Comparison of ENCODE assay signal across 1 cellular context in the genomic region with DNA sequence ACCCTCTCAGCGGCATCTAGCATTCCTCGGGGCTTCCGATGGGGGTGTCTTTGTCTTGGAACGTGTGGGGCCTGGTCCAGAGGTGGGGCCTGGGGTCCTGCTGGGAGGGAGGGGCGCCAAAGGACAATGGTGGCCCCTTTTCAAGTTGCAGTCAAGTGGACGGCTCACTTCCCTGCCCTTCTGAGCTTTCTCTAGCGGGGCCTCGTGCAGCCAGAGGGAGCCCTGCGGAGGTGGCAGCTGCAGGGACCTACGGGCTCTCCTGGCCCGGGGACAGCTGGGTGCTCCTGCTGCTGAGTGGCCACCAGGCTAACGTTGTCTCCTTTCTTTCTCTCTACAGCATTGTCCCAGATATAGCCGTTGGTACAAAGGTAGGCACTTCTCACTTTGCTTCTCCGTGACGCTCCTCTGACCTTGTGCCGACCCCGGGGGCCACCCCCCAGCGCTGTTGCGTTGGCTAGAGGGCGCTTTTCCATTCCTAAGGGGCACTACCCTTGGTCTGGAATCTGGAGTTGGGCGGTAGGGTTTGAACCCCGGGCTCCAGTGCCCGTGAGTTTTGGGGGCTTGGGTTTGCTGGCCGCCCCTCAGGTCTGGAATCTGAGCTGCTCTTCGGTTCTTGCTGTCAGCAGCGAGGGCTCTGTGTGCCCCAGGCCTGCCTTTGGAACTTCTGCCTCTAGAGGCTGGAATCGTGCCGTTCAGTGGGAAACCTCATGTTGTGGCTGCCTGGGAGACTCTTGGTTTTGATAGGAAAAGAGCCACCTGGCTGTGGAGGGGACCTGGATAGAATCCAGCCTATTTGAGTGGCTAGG.
TF ChIP-seq lines count a peak whose summit lies in the region.

No MANE protein-coding gene starts in this region.

TF ChIP-seq in K562, 482 proteins besides CTCF, POLR2A, EP300 and RAD21 (continues in another document):
- TF ChIP-seq PHB2 (IDR thresholded peaks at IDR 0.05; ENCODE audit: low read depth) (no peak), CBX5 (IDR thresholded peaks at IDR 0.05; ENCODE audit: borderline replicate concordance, low read depth) (no peak), ZNF431 (CRISPR knock-in tag; IDR thresholded peaks at IDR 0.05) (no peak), ETS2 (tag; IDR thresholded peaks at IDR 0.05; ENCODE audit: borderline replicate concordance, poor library complexity, severe bottlenecking) (no peak), RFX7 (CRISPR knock-in tag; IDR thresholded peaks at IDR 0.05) (no peak), NFYB (IDR thresholded peaks at IDR 0.05; ENCODE audit: extremely low read depth, insufficient read length) (no peak), FOSL1 (tag; conservative IDR thresholded peaks at IDR 0.05) (no peak), KDM4B (IDR thresholded peaks at IDR 0.05; ENCODE audit: borderline replicate concordance in 2 of 2, low read depth in 1 of 2) (no peak; a peak in 1 of 4 replicates), EP400 (IDR thresholded peaks at IDR 0.05) (0 out of 2 replicates have a peak, but pooled peaks have one; percentile 30), ELF4 (CRISPR knock-in tag; IDR thresholded peaks at IDR 0.05) (no peak), ZNF282 (CRISPR knock-in tag; IDR thresholded peaks at IDR 0.05) (no peak), MED1 (CRISPR knock-in tag; IDR thresholded peaks at IDR 0.05; ENCODE audit: borderline replicate concordance) (no peak), NR3C1 (CRISPR knock-in tag; IDR thresholded peaks at IDR 0.05) (no peak), SRSF9 (IDR thresholded peaks at IDR 0.05; ENCODE audit: borderline replicate concordance, low read depth, low read length) (no peak), ZNF584 (CRISPR knock-in tag; IDR thresholded peaks at IDR 0.05; ENCODE audit: low read depth) (no peak), ZNF143 (CRISPR knock-in tag; IDR thresholded peaks at IDR 0.05) (no peak), HDGF (IDR thresholded peaks at IDR 0.05) (no peak), CBFB (CRISPR knock-in tag; IDR thresholded peaks at IDR 0.05) (no peak), NONO (IDR thresholded peaks at IDR 0.05; ENCODE audit: low read depth in 2 of 2, low read length in 1 of 2) (no peak), SMAD4 (CRISPR knock-in tag; conservative IDR thresholded peaks at IDR 0.05) (0 out of 2 replicates have a peak, but pooled peaks have one; percentile 29), THRAP3 (IDR thresholded peaks at IDR 0.05; ENCODE audit: borderline replicate concordance) (no peak), NR2C1 (IDR thresholded peaks at IDR 0.05) (0 out of 2 replicates have a peak, but pooled peaks have one; percentile 16), NR2C1 (tag; IDR thresholded peaks at IDR 0.05) (no peak)
- TF ChIP-seq, protein P1, sequence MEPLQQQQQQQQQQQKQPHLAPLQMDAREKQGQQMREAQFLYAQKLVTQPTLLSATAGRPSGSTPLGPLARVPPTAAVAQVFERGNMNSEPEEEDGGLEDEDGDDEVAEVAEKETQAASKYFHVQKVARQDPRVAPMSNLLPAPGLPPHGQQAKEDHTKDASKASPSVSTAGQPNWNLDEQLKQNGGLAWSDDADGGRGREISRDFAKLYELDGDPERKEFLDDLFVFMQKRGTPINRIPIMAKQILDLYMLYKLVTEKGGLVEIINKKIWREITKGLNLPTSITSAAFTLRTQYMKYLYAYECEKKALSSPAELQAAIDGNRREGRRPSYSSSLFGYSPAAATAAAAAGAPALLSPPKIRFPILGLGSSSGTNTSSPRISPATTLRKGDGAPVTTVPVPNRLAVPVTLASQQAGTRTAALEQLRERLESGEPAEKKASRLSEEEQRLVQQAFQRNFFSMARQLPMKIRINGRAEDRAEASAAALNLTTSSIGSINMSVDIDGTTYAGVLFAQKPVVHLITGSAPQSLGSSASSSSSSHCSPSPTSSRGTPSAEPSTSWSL (CRISPR knock-in tag; IDR thresholded peaks at IDR 0.05; ENCODE audit: borderline replicate concordance) = no peak
- TF ChIP-seq, protein P2, sequence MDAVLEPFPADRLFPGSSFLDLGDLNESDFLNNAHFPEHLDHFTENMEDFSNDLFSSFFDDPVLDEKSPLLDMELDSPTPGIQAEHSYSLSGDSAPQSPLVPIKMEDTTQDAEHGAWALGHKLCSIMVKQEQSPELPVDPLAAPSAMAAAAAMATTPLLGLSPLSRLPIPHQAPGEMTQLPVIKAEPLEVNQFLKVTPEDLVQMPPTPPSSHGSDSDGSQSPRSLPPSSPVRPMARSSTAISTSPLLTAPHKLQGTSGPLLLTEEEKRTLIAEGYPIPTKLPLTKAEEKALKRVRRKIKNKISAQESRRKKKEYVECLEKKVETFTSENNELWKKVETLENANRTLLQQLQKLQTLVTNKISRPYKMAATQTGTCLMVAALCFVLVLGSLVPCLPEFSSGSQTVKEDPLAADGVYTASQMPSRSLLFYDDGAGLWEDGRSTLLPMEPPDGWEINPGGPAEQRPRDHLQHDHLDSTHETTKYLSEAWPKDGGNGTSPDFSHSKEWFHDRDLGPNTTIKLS (IDR thresholded peaks at IDR 0.05; ENCODE audit: borderline replicate concordance, low read depth) = no peak
- TF ChIP-seq, protein P3, sequence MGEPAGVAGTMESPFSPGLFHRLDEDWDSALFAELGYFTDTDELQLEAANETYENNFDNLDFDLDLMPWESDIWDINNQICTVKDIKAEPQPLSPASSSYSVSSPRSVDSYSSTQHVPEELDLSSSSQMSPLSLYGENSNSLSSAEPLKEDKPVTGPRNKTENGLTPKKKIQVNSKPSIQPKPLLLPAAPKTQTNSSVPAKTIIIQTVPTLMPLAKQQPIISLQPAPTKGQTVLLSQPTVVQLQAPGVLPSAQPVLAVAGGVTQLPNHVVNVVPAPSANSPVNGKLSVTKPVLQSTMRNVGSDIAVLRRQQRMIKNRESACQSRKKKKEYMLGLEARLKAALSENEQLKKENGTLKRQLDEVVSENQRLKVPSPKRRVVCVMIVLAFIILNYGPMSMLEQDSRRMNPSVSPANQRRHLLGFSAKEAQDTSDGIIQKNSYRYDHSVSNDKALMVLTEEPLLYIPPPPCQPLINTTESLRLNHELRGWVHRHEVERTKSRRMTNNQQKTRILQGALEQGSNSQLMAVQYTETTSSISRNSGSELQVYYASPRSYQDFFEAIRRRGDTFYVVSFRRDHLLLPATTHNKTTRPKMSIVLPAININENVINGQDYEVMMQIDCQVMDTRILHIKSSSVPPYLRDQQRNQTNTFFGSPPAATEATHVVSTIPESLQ (CRISPR knock-in tag; IDR thresholded peaks at IDR 0.05) = no peak
- TF ChIP-seq, protein P4, sequence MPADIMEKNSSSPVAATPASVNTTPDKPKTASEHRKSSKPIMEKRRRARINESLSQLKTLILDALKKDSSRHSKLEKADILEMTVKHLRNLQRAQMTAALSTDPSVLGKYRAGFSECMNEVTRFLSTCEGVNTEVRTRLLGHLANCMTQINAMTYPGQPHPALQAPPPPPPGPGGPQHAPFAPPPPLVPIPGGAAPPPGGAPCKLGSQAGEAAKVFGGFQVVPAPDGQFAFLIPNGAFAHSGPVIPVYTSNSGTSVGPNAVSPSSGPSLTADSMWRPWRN (IDR thresholded peaks at IDR 0.05; ENCODE audit: low read depth) = no peak
- TF ChIP-seq, protein P5, sequence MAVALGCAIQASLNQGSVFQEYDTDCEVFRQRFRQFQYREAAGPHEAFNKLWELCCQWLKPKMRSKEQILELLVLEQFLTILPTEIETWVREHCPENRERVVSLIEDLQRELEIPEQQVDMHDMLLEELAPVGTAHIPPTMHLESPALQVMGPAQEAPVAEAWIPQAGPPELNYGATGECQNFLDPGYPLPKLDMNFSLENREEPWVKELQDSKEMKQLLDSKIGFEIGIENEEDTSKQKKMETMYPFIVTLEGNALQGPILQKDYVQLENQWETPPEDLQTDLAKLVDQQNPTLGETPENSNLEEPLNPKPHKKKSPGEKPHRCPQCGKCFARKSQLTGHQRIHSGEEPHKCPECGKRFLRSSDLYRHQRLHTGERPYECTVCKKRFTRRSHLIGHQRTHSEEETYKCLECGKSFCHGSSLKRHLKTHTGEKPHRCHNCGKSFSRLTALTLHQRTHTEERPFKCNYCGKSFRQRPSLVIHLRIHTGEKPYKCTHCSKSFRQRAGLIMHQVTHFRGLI (CRISPR knock-in tag; IDR thresholded peaks at IDR 0.05) = no peak
- TF ChIP-seq, protein P6, sequence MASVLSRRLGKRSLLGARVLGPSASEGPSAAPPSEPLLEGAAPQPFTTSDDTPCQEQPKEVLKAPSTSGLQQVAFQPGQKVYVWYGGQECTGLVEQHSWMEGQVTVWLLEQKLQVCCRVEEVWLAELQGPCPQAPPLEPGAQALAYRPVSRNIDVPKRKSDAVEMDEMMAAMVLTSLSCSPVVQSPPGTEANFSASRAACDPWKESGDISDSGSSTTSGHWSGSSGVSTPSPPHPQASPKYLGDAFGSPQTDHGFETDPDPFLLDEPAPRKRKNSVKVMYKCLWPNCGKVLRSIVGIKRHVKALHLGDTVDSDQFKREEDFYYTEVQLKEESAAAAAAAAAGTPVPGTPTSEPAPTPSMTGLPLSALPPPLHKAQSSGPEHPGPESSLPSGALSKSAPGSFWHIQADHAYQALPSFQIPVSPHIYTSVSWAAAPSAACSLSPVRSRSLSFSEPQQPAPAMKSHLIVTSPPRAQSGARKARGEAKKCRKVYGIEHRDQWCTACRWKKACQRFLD (CRISPR knock-in tag; IDR thresholded peaks at IDR 0.05) = no peak
- TF ChIP-seq, protein P7, sequence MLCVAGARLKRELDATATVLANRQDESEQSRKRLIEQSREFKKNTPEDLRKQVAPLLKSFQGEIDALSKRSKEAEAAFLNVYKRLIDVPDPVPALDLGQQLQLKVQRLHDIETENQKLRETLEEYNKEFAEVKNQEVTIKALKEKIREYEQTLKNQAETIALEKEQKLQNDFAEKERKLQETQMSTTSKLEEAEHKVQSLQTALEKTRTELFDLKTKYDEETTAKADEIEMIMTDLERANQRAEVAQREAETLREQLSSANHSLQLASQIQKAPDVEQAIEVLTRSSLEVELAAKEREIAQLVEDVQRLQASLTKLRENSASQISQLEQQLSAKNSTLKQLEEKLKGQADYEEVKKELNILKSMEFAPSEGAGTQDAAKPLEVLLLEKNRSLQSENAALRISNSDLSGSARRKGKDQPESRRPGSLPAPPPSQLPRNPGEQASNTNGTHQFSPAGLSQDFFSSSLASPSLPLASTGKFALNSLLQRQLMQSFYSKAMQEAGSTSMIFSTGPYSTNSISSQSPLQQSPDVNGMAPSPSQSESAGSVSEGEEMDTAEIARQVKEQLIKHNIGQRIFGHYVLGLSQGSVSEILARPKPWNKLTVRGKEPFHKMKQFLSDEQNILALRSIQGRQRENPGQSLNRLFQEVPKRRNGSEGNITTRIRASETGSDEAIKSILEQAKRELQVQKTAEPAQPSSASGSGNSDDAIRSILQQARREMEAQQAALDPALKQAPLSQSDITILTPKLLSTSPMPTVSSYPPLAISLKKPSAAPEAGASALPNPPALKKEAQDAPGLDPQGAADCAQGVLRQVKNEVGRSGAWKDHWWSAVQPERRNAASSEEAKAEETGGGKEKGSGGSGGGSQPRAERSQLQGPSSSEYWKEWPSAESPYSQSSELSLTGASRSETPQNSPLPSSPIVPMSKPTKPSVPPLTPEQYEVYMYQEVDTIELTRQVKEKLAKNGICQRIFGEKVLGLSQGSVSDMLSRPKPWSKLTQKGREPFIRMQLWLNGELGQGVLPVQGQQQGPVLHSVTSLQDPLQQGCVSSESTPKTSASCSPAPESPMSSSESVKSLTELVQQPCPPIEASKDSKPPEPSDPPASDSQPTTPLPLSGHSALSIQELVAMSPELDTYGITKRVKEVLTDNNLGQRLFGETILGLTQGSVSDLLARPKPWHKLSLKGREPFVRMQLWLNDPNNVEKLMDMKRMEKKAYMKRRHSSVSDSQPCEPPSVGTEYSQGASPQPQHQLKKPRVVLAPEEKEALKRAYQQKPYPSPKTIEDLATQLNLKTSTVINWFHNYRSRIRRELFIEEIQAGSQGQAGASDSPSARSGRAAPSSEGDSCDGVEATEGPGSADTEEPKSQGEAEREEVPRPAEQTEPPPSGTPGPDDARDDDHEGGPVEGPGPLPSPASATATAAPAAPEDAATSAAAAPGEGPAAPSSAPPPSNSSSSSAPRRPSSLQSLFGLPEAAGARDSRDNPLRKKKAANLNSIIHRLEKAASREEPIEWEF (CRISPR knock-in tag; IDR thresholded peaks at IDR 0.05) = no peak
- TF ChIP-seq, protein P8, sequence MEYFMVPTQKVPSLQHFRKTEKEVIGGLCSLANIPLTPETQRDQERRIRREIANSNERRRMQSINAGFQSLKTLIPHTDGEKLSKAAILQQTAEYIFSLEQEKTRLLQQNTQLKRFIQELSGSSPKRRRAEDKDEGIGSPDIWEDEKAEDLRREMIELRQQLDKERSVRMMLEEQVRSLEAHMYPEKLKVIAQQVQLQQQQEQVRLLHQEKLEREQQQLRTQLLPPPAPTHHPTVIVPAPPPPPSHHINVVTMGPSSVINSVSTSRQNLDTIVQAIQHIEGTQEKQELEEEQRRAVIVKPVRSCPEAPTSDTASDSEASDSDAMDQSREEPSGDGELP (CRISPR knock-in tag; IDR thresholded peaks at IDR 0.05; ENCODE audit: borderline replicate concordance) = peak; percentile 55; the same call in 1 of the 2 replicates
- TF ChIP-seq, protein P9, sequence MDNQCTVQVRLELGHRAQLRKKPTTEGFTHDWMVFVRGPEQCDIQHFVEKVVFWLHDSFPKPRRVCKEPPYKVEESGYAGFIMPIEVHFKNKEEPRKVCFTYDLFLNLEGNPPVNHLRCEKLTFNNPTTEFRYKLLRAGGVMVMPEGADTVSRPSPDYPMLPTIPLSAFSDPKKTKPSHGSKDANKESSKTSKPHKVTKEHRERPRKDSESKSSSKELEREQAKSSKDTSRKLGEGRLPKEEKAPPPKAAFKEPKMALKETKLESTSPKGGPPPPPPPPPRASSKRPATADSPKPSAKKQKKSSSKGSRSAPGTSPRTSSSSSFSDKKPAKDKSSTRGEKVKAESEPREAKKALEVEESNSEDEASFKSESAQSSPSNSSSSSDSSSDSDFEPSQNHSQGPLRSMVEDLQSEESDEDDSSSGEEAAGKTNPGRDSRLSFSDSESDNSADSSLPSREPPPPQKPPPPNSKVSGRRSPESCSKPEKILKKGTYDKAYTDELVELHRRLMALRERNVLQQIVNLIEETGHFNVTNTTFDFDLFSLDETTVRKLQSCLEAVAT (IDR thresholded peaks at IDR 0.05) = no peak
- TF ChIP-seq, protein P10, sequence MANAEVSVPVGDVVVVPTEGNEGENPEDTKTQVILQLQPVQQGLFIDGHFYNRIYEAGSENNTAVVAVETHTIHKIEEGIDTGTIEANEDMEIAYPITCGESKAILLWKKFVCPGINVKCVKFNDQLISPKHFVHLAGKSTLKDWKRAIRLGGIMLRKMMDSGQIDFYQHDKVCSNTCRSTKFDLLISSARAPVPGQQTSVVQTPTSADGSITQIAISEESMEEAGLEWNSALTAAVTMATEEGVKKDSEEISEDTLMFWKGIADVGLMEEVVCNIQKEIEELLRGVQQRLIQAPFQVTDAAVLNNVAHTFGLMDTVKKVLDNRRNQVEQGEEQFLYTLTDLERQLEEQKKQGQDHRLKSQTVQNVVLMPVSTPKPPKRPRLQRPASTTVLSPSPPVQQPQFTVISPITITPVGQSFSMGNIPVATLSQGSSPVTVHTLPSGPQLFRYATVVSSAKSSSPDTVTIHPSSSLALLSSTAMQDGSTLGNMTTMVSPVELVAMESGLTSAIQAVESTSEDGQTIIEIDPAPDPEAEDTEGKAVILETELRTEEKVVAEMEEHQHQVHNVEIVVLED (CRISPR knock-in tag; IDR thresholded peaks at IDR 0.05) = no peak
- TF ChIP-seq, protein P11, sequence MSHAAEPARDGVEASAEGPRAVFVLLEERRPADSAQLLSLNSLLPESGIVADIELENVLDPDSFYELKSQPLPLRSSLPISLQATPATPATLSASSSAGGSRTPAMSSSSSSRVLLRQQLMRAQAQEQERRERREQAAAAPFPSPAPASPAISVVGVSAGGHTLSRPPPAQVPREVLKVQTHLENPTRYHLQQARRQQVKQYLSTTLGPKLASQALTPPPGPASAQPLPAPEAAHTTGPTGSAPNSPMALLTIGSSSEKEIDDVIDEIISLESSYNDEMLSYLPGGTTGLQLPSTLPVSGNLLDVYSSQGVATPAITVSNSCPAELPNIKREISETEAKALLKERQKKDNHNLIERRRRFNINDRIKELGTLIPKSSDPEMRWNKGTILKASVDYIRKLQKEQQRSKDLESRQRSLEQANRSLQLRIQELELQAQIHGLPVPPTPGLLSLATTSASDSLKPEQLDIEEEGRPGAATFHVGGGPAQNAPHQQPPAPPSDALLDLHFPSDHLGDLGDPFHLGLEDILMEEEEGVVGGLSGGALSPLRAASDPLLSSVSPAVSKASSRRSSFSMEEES (CRISPR knock-in tag; IDR thresholded peaks at IDR 0.05) = no peak
